1 cellular context compared by ENCODE assay signal in the genomic region with DNA sequence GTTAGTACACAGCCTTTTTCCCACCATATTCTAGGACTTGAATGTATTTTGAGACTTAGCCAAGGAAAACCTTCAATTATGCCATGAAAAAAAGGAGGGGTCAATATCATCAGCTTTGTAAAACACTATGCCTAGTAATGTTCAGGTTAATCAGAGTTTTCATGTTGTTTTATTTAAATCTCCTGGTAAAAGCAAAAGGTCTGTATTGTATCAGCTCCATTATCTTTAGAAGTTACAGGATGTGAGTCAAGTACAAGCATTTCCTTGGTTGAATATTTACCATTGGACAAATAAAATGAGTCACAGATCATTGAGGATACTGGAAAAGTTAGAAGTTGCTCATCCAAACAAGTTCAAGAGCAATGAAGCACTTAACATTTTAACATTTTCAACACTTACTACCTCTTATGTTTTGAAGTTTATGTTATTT.
A peak's percentile ranks its signal among the peaks of the same experiment; 100 is the strongest.
TF ChIP-seq lines count a peak whose summit lies in the region.

No MANE protein-coding gene starts in this region.

TF ChIP-seq in SK-N-SH, 30 proteins besides CTCF, POLR2A, EP300 and RAD21 (continued from another document):
- TF ChIP-seq NRF1 (IDR thresholded peaks at IDR 0.05; ENCODE audit: low read depth, low read length): no peak
- peak; percentile 96 for TF ChIP-seq FOSL2 (IDR thresholded peaks at IDR 0.05; ENCODE audit: borderline replicate concordance, low read depth)
- TF ChIP-seq CHD2 (IDR thresholded peaks at IDR 0.05; ENCODE audit: low read length, partially characterized antibody): no peak
- TF ChIP-seq, protein P1, sequence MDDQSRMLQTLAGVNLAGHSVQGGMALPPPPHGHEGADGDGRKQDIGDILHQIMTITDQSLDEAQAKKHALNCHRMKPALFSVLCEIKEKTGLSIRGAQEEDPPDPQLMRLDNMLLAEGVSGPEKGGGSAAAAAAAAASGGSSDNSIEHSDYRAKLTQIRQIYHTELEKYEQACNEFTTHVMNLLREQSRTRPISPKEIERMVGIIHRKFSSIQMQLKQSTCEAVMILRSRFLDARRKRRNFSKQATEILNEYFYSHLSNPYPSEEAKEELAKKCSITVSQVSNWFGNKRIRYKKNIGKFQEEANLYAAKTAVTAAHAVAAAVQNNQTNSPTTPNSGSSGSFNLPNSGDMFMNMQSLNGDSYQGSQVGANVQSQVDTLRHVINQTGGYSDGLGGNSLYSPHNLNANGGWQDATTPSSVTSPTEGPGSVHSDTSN (IDR thresholded peaks at IDR 0.05): peak; percentile 80
- peak; percentile 44; the same call in 1 of the 2 replicates for TF ChIP-seq YY1 (IDR thresholded peaks at IDR 0.05; ENCODE audit: low read depth)
